8 cellular contexts compared by ENCODE assay signal in genomic region chr4:184815046-184815877, GRCh38. TPM values are rescaled to one million over a fixed set of nuclear protein-coding genes. Genes with fewer than 3 reads are reported as not detected.
DNase-seq lines count a peak whose midpoint lies in the region; ATAC-seq and TF ChIP-seq lines count a peak whose summit lies in the region.

No MANE protein-coding gene starts in this region.

- no peak overlapping the region; the same call in 1 of the 2 replicates for H3K9ac ChIP-seq in BLaER1

- intact Hi-C loops in activated T-helper 1 cell treated with anti-CD3 and anti-CD28 coated beads, Interleukin-12 subunit alpha, Interleukin-12 subunit beta, Interleukin-2, Interleukin-4 antibody, amounts not matched to agents 30 ng/mL and 10 ng/mL and 1 ng/mL, durations not matched to agents 14 hours and 24 hours and 36 hours (cut with micrococcal nuclease) = loop anchor here (5.0 kb wide), 1 partner anchor 553 kb away; no protein-coding TSS in a partner anchor
- intact Hi-C loops in left cardiac atrium (cut with DNase I) = loop anchor here in 1 of 2 donors (5.0 kb wide), 1 partner anchor 68 kb away; no protein-coding TSS in a partner anchor
- intact Hi-C loops in psoas muscle (cut with DNase I) = loop anchor here (5.0 kb wide), 2 partner anchors 68 to 167 kb away; no protein-coding TSS in a partner anchor

- peaks cover 78% of the 10 kb centered on the region for H4K20me1 ChIP-seq in BLaER1

- H3K9me3 ChIP-seq in BLaER1 (no peaks in the 10 kb centered on the region), psoas muscle (no peaks in the 10 kb centered on the region)

- ATAC-seq in GM18861 (IDR thresholded peaks at IDR 0.05; ENCODE audit: unreplicated experiment) (peak; percentile 79), HG02938 (IDR thresholded peaks at IDR 0.05; ENCODE audit: unreplicated experiment) (peak; percentile 77), left cardiac atrium (peak; percentile 72 to 86), psoas muscle (peak; percentile 44 to 67 (median 51))

- H3K36me3 ChIP-seq in BLaER1 (no peaks in the 10 kb centered on the region), psoas muscle (ENCODE audit: insufficient read depth in 1 of 2, low read depth in 1 of 2) (no peaks in the 10 kb centered on the region)

- peak overlapping the region; percentile 16 for H3K27ac Mint-ChIP-seq in activated T-helper 1 cell treated with anti-CD3 and anti-CD28 coated beads, Interleukin-12 subunit alpha, Interleukin-12 subunit beta, Interleukin-2, Interleukin-4 antibody, amounts not matched to agents 30 ng/mL and 10 ng/mL and 1 ng/mL, durations not matched to agents 14 hours and 24 hours and 36 hours

- peaks cover 18% of the 10 kb centered on the region for H3K36me3 Mint-ChIP-seq in activated T-helper 1 cell treated with anti-CD3 and anti-CD28 coated beads, Interleukin-12 subunit alpha, Interleukin-12 subunit beta, Interleukin-2, Interleukin-4 antibody, amounts not matched to agents 30 ng/mL and 10 ng/mL and 1 ng/mL, durations not matched to agents 14 hours and 24 hours and 36 hours (ENCODE audit: low read depth)

- 12 to 23% (median 19%) methylated on average over 11 of the region's 11 CpGs for WGBS in psoas muscle, 3 donors

- DNase-seq in NCI-H1436 (lab: John Stamatoyannopoulos, UW) (peak; percentile 84), left cardiac atrium (peak; percentile 86), psoas muscle (peak; percentile 77 to 86)
- no peak for DNase-seq in activated T-helper 1 cell treated with anti-CD3 and anti-CD28 coated beads, Interleukin-12 subunit alpha, Interleukin-12 subunit beta, Interleukin-2, Interleukin-4 antibody, amounts not matched to agents 30 ng/mL and 10 ng/mL and 1 ng/mL, durations not matched to agents 14 hours and 24 hours and 36 hours (ENCODE audit: low spot score)
- DNase-seq in activated CD8-positive, alpha-beta memory T cell treated with anti-CD3 and anti-CD28 coated beads for 24 hours = no peak

- peak overlapping the region; percentile 65 for H3K4me2 ChIP-seq in BLaER1

- peaks cover 29% of the 10 kb centered on the region for H3K4me1 ChIP-seq in BLaER1
- H3K4me1 ChIP-seq in psoas muscle = peaks cover 70% of the 10 kb centered on the region

- H3K27me3 ChIP-seq in BLaER1 = no peaks in the 10 kb centered on the region
- no peaks in the 10 kb centered on the region for H3K27me3 ChIP-seq in psoas muscle (ENCODE audit: insufficient read depth in 3 of 3, low read length in 2 of 3)

- peaks cover 73% of the 10 kb centered on the region for H3K4me1 Mint-ChIP-seq in activated T-helper 1 cell treated with anti-CD3 and anti-CD28 coated beads, Interleukin-12 subunit alpha, Interleukin-12 subunit beta, Interleukin-2, Interleukin-4 antibody, amounts not matched to agents 30 ng/mL and 10 ng/mL and 1 ng/mL, durations not matched to agents 14 hours and 24 hours and 36 hours (ENCODE audit: low read depth)

- no peak for TF ChIP-seq CTCF in psoas muscle (IDR thresholded peaks at IDR 0.05)

- peaks cover 2% of the 10 kb centered on the region for H3K27me3 Mint-ChIP-seq in activated T-helper 1 cell treated with anti-CD3 and anti-CD28 coated beads, Interleukin-12 subunit alpha, Interleukin-12 subunit beta, Interleukin-2, Interleukin-4 antibody, amounts not matched to agents 30 ng/mL and 10 ng/mL and 1 ng/mL, durations not matched to agents 14 hours and 24 hours and 36 hours (ENCODE audit: insufficient read depth)

- H3K27ac ChIP-seq in BLaER1 = peak overlapping the region; percentile 43; the same call in 1 of the 2 replicates
- peak overlapping the region; percentile 92 for H3K27ac ChIP-seq in psoas muscle

- no peaks in the 10 kb centered on the region for H3K9me3 Mint-ChIP-seq in activated T-helper 1 cell treated with anti-CD3 and anti-CD28 coated beads, Interleukin-12 subunit alpha, Interleukin-12 subunit beta, Interleukin-2, Interleukin-4 antibody, amounts not matched to agents 30 ng/mL and 10 ng/mL and 1 ng/mL, durations not matched to agents 14 hours and 24 hours and 36 hours

- no peak overlapping the region for H3K4me3 Mint-ChIP-seq in activated T-helper 1 cell treated with anti-CD3 and anti-CD28 coated beads, Interleukin-12 subunit alpha, Interleukin-12 subunit beta, Interleukin-2, Interleukin-4 antibody, amounts not matched to agents 30 ng/mL and 10 ng/mL and 1 ng/mL, durations not matched to agents 14 hours and 24 hours and 36 hours

- H3K4me3 ChIP-seq in BLaER1 (no peak overlapping the region), psoas muscle (peak overlapping the region; percentile 47)

RNA-seq across cellular contexts. Expression of gene ACSL1, which starts 10.5 kb away (rescaled TPM):
- total RNA-seq in activated T-helper 1 cell treated with anti-CD3 and anti-CD28 coated beads, Interleukin-12 subunit alpha, Interleukin-12 subunit beta, Interleukin-2, Interleukin-4 antibody, amounts not matched to agents 30 ng/mL and 10 ng/mL and 1 ng/mL, durations not matched to agents 14 hours and 24 hours and 36 hours = 56.7 and 61.8 TPM in 2 replicates
- total RNA-seq in left cardiac atrium (100 to 1,000 TPM; 297 to 380 TPM), psoas muscle (1,000 to 10,000 TPM in 2 of 4 donors, 100 to 1,000 TPM in 2; 257 to 1,392 (median 704) TPM)
- 1,000 to 10,000 TPM in 1 of 3 donors, 100 to 1,000 TPM in 2; 435 to 1,333 (median 781) TPM for polyA plus RNA-seq in psoas muscle

Comparison
In these comparisons a context has a peak if more than half of its experiments do, and no peak if none do; other contexts are left out.
1. DNase-seq: peak in NCI-H1436 (single experiment), left cardiac atrium (single experiment) and psoas muscle (2 of 2); none in activated T-helper 1 cell treated with anti-CD3 and anti-CD28 coated beads, Interleukin-12 subunit alpha, Interleukin-12 subunit beta, Interleukin-2, Interleukin-4 antibody, amounts not matched to agents 30 ng/mL and 10 ng/mL and 1 ng/mL, durations not matched to agents 14 hours and 24 hours and 36 hours (single experiment) and activated CD8-positive, alpha-beta memory T cell treated with anti-CD3 and anti-CD28 coated beads for 24 hours (single experiment).
2. Peak in every context shown above with its lines, with median percentiles within 50 percentile points of each other: ATAC-seq.